In genomic region chr10:58593008-58593407, GRCh38 we compare ENCODE assay signal across 19 cellular contexts.
"Had no signal": no experiment of that assay in that cellular context is flagged by ENCODE, and none has a peak within 500 bp of the region (broad histone marks: within the 10 kb centered on the region; RNA-seq: fewer than 3 reads in every experiment).

No MANE protein-coding gene starts in this region.

- H3K27ac Mint-ChIP-seq: activated naive CD8-positive, alpha-beta T cell treated with anti-CD3 and anti-CD28 coated beads, Interleukin-2, amount 10 ng/mL, durations not matched to agents 7 days and 5 days; endodermal cell had no signal

- H3K27me3 ChIP-seq: body of pancreas, foreskin keratinocyte, right atrium auricular region, thyroid gland had no signal

- H3K9me3 Mint-ChIP-seq: activated naive CD8-positive, alpha-beta T cell treated with anti-CD3 and anti-CD28 coated beads, Interleukin-2, amount 10 ng/mL, durations not matched to agents 7 days and 5 days had no signal

- H3K36me3 Mint-ChIP-seq: activated naive CD8-positive, alpha-beta T cell treated with anti-CD3 and anti-CD28 coated beads, Interleukin-2, amount 10 ng/mL, durations not matched to agents 7 days and 5 days had no signal

- DNase-seq: activated CD4-positive, alpha-beta T cell treated with anti-CD3 and anti-CD28 coated beads for 1 hour; activated naive CD8-positive, alpha-beta T cell treated with anti-CD3 and anti-CD28 coated beads, Interleukin-2, amount 10 ng/mL, durations not matched to agents 7 days and 5 days; endodermal cell; foreskin keratinocyte; glutamatergic neuron; hypothalamus; islet precursor cell; mammary epithelial cell; stimulated activated CD4-positive, alpha-beta T cell treated with anti-CD3 and anti-CD28 coated beads, Interleukin-12 subunit alpha, Interleukin-12 subunit beta, amount 100 ng/mL, for 4 hours; stimulated activated CD4-positive, alpha-beta T cell treated with anti-CD3 and anti-CD28 coated beads, Interleukin-1b, Interleukin-23, amount 100 ng/mL, for 48 hours; stimulated activated CD8-positive, alpha-beta memory T cell treated with anti-CD3 and anti-CD28 coated beads, Interleukin-4, amount 100 ng/mL, for 48 hours; stimulated activated naive CD4-positive, alpha-beta T cell treated with Interleukin-2 at 50 U/mL for 16 hours; SW 1271; thyroid gland had no signal

- H3K4me3 Mint-ChIP-seq: activated naive CD8-positive, alpha-beta T cell treated with anti-CD3 and anti-CD28 coated beads, Interleukin-2, amount 10 ng/mL, durations not matched to agents 7 days and 5 days; endodermal cell had no signal

- H3K4me1 Mint-ChIP-seq: activated naive CD8-positive, alpha-beta T cell treated with anti-CD3 and anti-CD28 coated beads, Interleukin-2, amount 10 ng/mL, durations not matched to agents 7 days and 5 days; endodermal cell had no signal

- H3K36me3 ChIP-seq: prostate gland, right atrium auricular region, thyroid gland had no signal

- H3K27ac ChIP-seq: body of pancreas, foreskin keratinocyte, prostate gland, right atrium auricular region, thyroid gland, VCaP had no signal

- ATAC-seq: body of pancreas, foreskin keratinocyte, left lobe of liver had no signal

- H3K9me3 ChIP-seq: prostate gland, thyroid gland had no signal

- H3K4me1 ChIP-seq: body of pancreas, foreskin keratinocyte, prostate gland had no signal

- H3K4me3 ChIP-seq: body of pancreas, prostate gland, right atrium auricular region, thyroid gland had no signal
